ENCODE assay signal across 9 cellular contexts in the genomic region with DNA sequence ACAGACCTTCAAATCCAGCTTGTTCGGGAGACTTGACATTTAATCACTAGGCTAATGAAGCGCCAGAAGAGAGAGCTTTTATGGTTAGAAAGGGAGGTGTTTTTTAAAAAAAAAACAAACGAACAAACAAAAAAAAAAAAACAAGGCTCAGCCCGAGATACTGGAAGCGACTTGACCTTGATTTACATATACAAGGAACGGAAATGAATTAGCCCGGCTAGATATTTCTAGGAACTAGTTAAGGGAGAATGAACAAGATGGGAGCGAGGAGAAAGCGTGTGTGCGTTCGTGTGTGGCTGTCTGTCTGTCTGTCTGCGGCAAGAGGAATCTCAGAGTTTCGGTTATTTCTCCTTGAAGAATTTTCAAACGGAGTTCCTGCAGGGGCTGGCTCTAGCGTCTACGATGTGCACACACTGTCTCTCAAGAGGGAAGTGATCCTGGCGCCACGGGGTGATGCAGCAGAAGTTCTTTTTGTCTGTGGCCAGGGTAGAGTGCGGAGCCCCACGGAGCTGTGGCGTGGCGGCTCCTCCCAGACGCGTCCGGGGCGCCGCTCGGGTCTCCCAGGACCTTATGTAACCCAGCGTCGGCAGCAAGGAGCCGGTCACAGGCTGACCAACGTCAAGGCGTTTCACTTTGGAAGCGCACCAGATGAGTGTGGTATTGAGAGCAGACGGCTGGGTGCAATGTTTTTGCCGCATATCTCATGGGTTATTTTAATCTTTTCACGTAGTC. TPM values are rescaled to one million over a fixed set of nuclear protein-coding genes. Genes with fewer than 3 reads are reported as not detected.
DNase-seq lines count a peak whose midpoint lies in the region; ATAC-seq and TF ChIP-seq lines count a peak whose summit lies in the region.
"Had no signal": no experiment of that assay in that cellular context is flagged by ENCODE, and none has a peak within 500 bp of the region (broad histone marks: within the 10 kb centered on the region; RNA-seq: fewer than 3 reads in every experiment).

No MANE protein-coding gene starts in this region.

- DNase-seq in DMS 273 (lab: John Stamatoyannopoulos, UW; ENCODE audit: unreplicated experiment), result peak; percentile 56
- no peak for DNase-seq in DMS 273 treated with DMSO at 0.1 percent for 48 hours (lab: John Stamatoyannopoulos, UW)
- peak; percentile 87 for DNase-seq in NB4 (ENCODE audit: low read depth)
- peak; percentile 44 for DNase-seq in activated B cell treated with CpG ODN at 0.5 μM for 24 hours
- peak; percentile 60 for DNase-seq in ecto neural progenitor cell (ENCODE audit: low spot score)
- DNase-seq in left lung, result peak; percentile 83 to 91
- peak; percentile 26 for DNase-seq in stimulated activated CD4-positive, alpha-beta T cell treated with anti-CD3 and anti-CD28 coated beads, Interleukin-4, amount 100 ng/mL, for 1 hour

- peaks cover 0 to 9% of the 10 kb centered on the region in 2 donors for H3K27me3 ChIP-seq in left lung

- H3K27ac ChIP-seq in left lung, result peak overlapping the region; percentile 78 to 88
- H3K27ac ChIP-seq: 22Rv1 had no signal

- ATAC-seq in HG02571 (IDR thresholded peaks at IDR 0.05; ENCODE audit: unreplicated experiment) (peak; percentile 92), activated B cell treated with CpG ODN at 0.5 μM for 24 hours (ENCODE audit: low read depth) (peak; percentile 90), left lung (peak; percentile 93)

- POLR2A ChIA-PET in activated B cell treated with CpG ODN at 0.5 μM for 24 hours (lab: Charles Lee), result interaction anchor here (0.6 kb wide), 2 partner anchors 12 to 408 kb away, joined by 3 read pairs; no protein-coding TSS in a partner anchor

- no peaks in the 10 kb centered on the region for H3K9me3 Mint-ChIP-seq in activated B cell treated with CpG ODN at 0.5 μM for 24 hours

- peak overlapping the region; percentile 4 for H3K27ac Mint-ChIP-seq in activated B cell treated with CpG ODN at 0.5 μM for 24 hours

- H3K36me3 ChIP-seq in left lung, result no peaks in the 10 kb centered on the region

- no peaks in the 10 kb centered on the region for H3K9me3 ChIP-seq in left lung

- CTCF ChIA-PET in activated B cell treated with CpG ODN at 0.5 μM for 24 hours (lab: Charles Lee), result no interaction called here

- intact Hi-C loops in activated B cell treated with CpG ODN at 0.5 μM for 24 hours (cut with micrococcal nuclease), result loop anchor here (1.0 kb wide), 1 partner anchor 17 kb away; no protein-coding TSS in a partner anchor
- intact Hi-C loops in left lung (cut with DNase I), result no loop called here

- H3K27me3 Mint-ChIP-seq in activated B cell treated with CpG ODN at 0.5 μM for 24 hours, result peaks cover 51% of the 10 kb centered on the region

- peak overlapping the region; percentile 85 for H3K4me3 Mint-ChIP-seq in activated B cell treated with CpG ODN at 0.5 μM for 24 hours

- H3K4me3 ChIP-seq in NB4 (ENCODE audit: low read depth, low read length), result peak overlapping the region; percentile 68
- peak overlapping the region; percentile 39 to 42 for H3K4me3 ChIP-seq in left lung

- no peaks in the 10 kb centered on the region for H3K36me3 Mint-ChIP-seq in activated B cell treated with CpG ODN at 0.5 μM for 24 hours (ENCODE audit: low read depth)

- no peak for TF ChIP-seq POLR2A in NB4 (IDR thresholded peaks at IDR 0.05; ENCODE audit: extremely low read depth, insufficient read length)

- TF ChIP-seq CTCF in NB4 (IDR thresholded peaks at IDR 0.05; ENCODE audit: low read depth, low read length) (no peak), activated B cell treated with CpG ODN at 0.5 μM for 24 hours (IDR thresholded peaks at IDR 0.05) (no peak), left lung (IDR thresholded peaks at IDR 0.05) (no peak)

- peaks cover 21% of the 10 kb centered on the region for H3K4me1 Mint-ChIP-seq in activated B cell treated with CpG ODN at 0.5 μM for 24 hours

- H3K4me1 ChIP-seq in left lung, result peaks cover 4 to 11% of the 10 kb centered on the region in 2 donors

RNA-seq across cellular contexts. Expression of gene SOCS2, which starts 18.8 kb away (rescaled TPM):
- total RNA-seq in activated B cell treated with CpG ODN at 0.5 μM for 24 hours, result 2.3 and 2.8 TPM in 2 replicates
- 10 to 100 TPM; 15.7 to 30.4 TPM for total RNA-seq in left lung
